ENCODE assay signal across 11 cellular contexts in genomic region chr17:7848665-7849184, GRCh38.
"Had no signal": no experiment of that assay in that cellular context is flagged by ENCODE, and none has a peak within 500 bp of the region (broad histone marks: within the 10 kb centered on the region; RNA-seq: fewer than 3 reads in every experiment).

No MANE protein-coding gene starts in this region.

- DNase-seq: activated CD4-positive, alpha-beta memory T cell treated with anti-CD3 and anti-CD28 coated beads for 36 hours; activated CD4-positive, alpha-beta T cell treated with anti-CD3 and anti-CD28 coated beads for 36 hours; activated naive CD4-positive, alpha-beta T cell treated with anti-CD3 and anti-CD28 coated beads, Interleukin-2, amount 10 ng/mL, durations not matched to agents 7 days and 5 days; head of caudate nucleus; stimulated activated CD4-positive, alpha-beta T cell treated with anti-CD3 and anti-CD28 coated beads, Interleukin-1b, Interleukin-23, amount 100 ng/mL, for 48 hours had no signal

- H3K4me3 Mint-ChIP-seq: activated CD4-positive, alpha-beta memory T cell treated with anti-CD3 and anti-CD28 coated beads for 36 hours; activated naive CD4-positive, alpha-beta T cell treated with anti-CD3 and anti-CD28 coated beads, Interleukin-2, amount 10 ng/mL, durations not matched to agents 7 days and 5 days had no signal

- H3K27ac Mint-ChIP-seq: activated CD4-positive, alpha-beta memory T cell treated with anti-CD3 and anti-CD28 coated beads for 36 hours; activated CD4-positive, alpha-beta T cell treated with anti-CD3 and anti-CD28 coated beads for 36 hours; activated naive CD4-positive, alpha-beta T cell treated with anti-CD3 and anti-CD28 coated beads, Interleukin-2, amount 10 ng/mL, durations not matched to agents 7 days and 5 days had no signal

- H3K27me3 Mint-ChIP-seq: activated CD4-positive, alpha-beta memory T cell treated with anti-CD3 and anti-CD28 coated beads for 36 hours; activated CD4-positive, alpha-beta T cell treated with anti-CD3 and anti-CD28 coated beads for 36 hours; activated naive CD4-positive, alpha-beta T cell treated with anti-CD3 and anti-CD28 coated beads, Interleukin-2, amount 10 ng/mL, durations not matched to agents 7 days and 5 days; activated T-helper 17 cell treated with anti-CD3 and anti-CD28 coated beads, Interleukin-2, amount 50 U/mL, for 72 hours had no signal

- H3K27me3 ChIP-seq: adrenal gland, sigmoid colon had no signal

- H3K9me3 Mint-ChIP-seq: activated CD4-positive, alpha-beta memory T cell treated with anti-CD3 and anti-CD28 coated beads for 36 hours; activated naive CD4-positive, alpha-beta T cell treated with anti-CD3 and anti-CD28 coated beads, Interleukin-2, amount 10 ng/mL, durations not matched to agents 7 days and 5 days; activated T-helper 17 cell treated with anti-CD3 and anti-CD28 coated beads, Interleukin-2, amount 50 U/mL, for 72 hours had no signal

- FAIRE-seq: frontal cortex had no signal

- H3K4me3 ChIP-seq: adrenal gland, sigmoid colon, thoracic aorta had no signal

- H3K9me3 ChIP-seq: adrenal gland, sigmoid colon, thoracic aorta had no signal

- H3K27ac ChIP-seq: adrenal gland, epithelial cell of prostate, thoracic aorta had no signal

- ATAC-seq: activated CD4-positive, alpha-beta T cell treated with anti-CD3 and anti-CD28 coated beads for 36 hours; activated T-helper 17 cell treated with anti-CD3 and anti-CD28 coated beads, Interleukin-2, amount 50 U/mL, for 72 hours had no signal
